23 cellular contexts compared by ENCODE assay signal in the genomic region with DNA sequence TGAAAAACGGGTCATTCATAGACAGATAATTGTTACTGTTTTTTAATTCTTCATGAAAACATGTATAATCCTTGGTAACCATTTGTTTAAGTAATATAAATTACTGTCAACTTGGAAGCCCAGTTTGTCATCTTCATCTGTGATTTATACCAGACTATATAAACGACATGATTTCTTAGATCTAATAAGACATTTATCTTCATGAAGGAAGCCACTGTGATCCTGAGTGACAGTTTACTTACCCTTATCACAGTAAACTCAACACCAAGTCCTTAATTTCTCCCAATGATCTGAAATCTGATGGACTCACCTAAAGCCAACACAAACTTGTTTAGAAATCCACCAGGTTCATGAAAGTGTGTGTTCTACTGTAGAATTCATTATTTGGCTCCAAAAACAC.
"Had no signal": no experiment of that assay in that cellular context is flagged by ENCODE, and none has a peak within 500 bp of the region (broad histone marks: within the 10 kb centered on the region; RNA-seq: fewer than 3 reads in every experiment).

No MANE protein-coding gene starts in this region.

- H3K4me1 ChIP-seq: colonic mucosa, gastrocnemius medialis, lower lobe of right lung, neural progenitor cell, parathyroid adenoma, sigmoid colon, thyroid gland had no signal

- H3K36me3 Mint-ChIP-seq: neural progenitor cell had no signal

- H3K9ac ChIP-seq: neural progenitor cell, parathyroid adenoma had no signal

- H2AFZ ChIP-seq: neural progenitor cell, parathyroid adenoma had no signal

- FAIRE-seq: keratinocyte had no signal

- H3K4me2 ChIP-seq: neural progenitor cell had no signal

- H3K27me3 Mint-ChIP-seq: stimulated activated naive CD8-positive, alpha-beta T cell treated with anti-CD3 and anti-CD28 coated beads, Interleukin-15, amount 100 ng/mL, for 72 hours had no signal

- ATAC-seq: esophagus mucosa; gastrocnemius medialis; left ventricle myocardium superior; lower lobe of right lung; right cardiac atrium; stimulated activated naive CD8-positive, alpha-beta T cell treated with anti-CD3 and anti-CD28 coated beads, Interleukin-15, amount 100 ng/mL, for 72 hours had no signal

- H3K27me3 ChIP-seq: colonic mucosa had no signal

- H3K4me1 Mint-ChIP-seq: endodermal cell; nephron; neural progenitor cell; stimulated activated naive CD8-positive, alpha-beta T cell treated with anti-CD3 and anti-CD28 coated beads, Interleukin-15, amount 100 ng/mL, for 72 hours had no signal

- DNase-seq: colonic mucosa; effector CD8-positive, alpha-beta T cell; endodermal cell; foreskin fibroblast; gastrocnemius medialis; head of caudate nucleus; left ventricle myocardium superior; lower lobe of right lung; right cardiac atrium; sigmoid colon; spleen; stimulated activated naive CD4-positive, alpha-beta T cell; stimulated activated naive CD8-positive, alpha-beta T cell treated with anti-CD3 and anti-CD28 coated beads, Interleukin-15, amount 100 ng/mL, for 72 hours; thyroid gland; trophoblast cell had no signal

- H3K4me3 ChIP-seq: colonic mucosa, gastrocnemius medialis, lower lobe of right lung, neural progenitor cell, sigmoid colon, spleen, thyroid gland had no signal

- H3K4me3 Mint-ChIP-seq: dendritic cell treated with granulocyte-macrophage colony-stimulating factor and Interleukin-4, amounts not matched to agents 40 ng/mL and 50 ng/mL, for 4 days; endodermal cell; nephron; neural progenitor cell; stimulated activated naive CD8-positive, alpha-beta T cell treated with anti-CD3 and anti-CD28 coated beads, Interleukin-15, amount 100 ng/mL, for 72 hours had no signal

- H3K27ac ChIP-seq: colonic mucosa, epithelial cell of prostate, gastrocnemius medialis, lower lobe of right lung, neural progenitor cell, parathyroid adenoma, sigmoid colon, spleen, thyroid gland had no signal

- H3K9me3 ChIP-seq: colonic mucosa, gastrocnemius medialis, lower lobe of right lung, sigmoid colon, spleen, thyroid gland had no signal

- H3K9me3 Mint-ChIP-seq: dendritic cell treated with granulocyte-macrophage colony-stimulating factor and Interleukin-4, amounts not matched to agents 40 ng/mL and 50 ng/mL, for 4 days; endodermal cell; nephron; neural progenitor cell; stimulated activated naive CD8-positive, alpha-beta T cell treated with anti-CD3 and anti-CD28 coated beads, Interleukin-15, amount 100 ng/mL, for 72 hours had no signal

- H3K27ac Mint-ChIP-seq: dendritic cell treated with granulocyte-macrophage colony-stimulating factor and Interleukin-4, amounts not matched to agents 40 ng/mL and 50 ng/mL, for 4 days; endodermal cell; neural progenitor cell; progenitor cell of endocrine pancreas; stimulated activated naive CD8-positive, alpha-beta T cell treated with anti-CD3 and anti-CD28 coated beads, Interleukin-15, amount 100 ng/mL, for 72 hours had no signal

- H3K36me3 ChIP-seq: colonic mucosa, gastrocnemius medialis, lower lobe of right lung, neural progenitor cell, sigmoid colon, thyroid gland had no signal

- H3K79me2 ChIP-seq: parathyroid adenoma had no signal
